20 cellular contexts compared by ENCODE assay signal in genomic region chr20:58778774-58779173, GRCh38.
"Had no signal": no experiment of that assay in that cellular context is flagged by ENCODE, and none has a peak within 500 bp of the region (broad histone marks: within the 10 kb centered on the region; RNA-seq: fewer than 3 reads in every experiment).

No MANE protein-coding gene starts in this region.

- H3K36me3 ChIP-seq: ascending aorta, gastrocnemius medialis, heart left ventricle, left ventricle myocardium inferior, right lobe of liver, thoracic aorta, upper lobe of left lung, WERI-Rb-1 had no signal

- H3K9me3 ChIP-seq: ascending aorta, gastrocnemius medialis, heart left ventricle, left ventricle myocardium inferior, right lobe of liver, thoracic aorta, upper lobe of left lung had no signal

- H3K27ac ChIP-seq: ascending aorta, gastrocnemius medialis, heart left ventricle, left ventricle myocardium inferior, right lobe of liver, thoracic aorta, upper lobe of left lung, WERI-Rb-1 had no signal

- H3K4me3 ChIP-seq: ascending aorta, gastrocnemius medialis, heart left ventricle, left ventricle myocardium inferior, right lobe of liver, thoracic aorta, upper lobe of left lung had no signal

- H3K27me3 ChIP-seq: ascending aorta, right lobe of liver, upper lobe of left lung had no signal

- H3K4me1 ChIP-seq: ascending aorta, gastrocnemius medialis, heart left ventricle, left ventricle myocardium inferior, right lobe of liver, upper lobe of left lung had no signal

- DNase-seq: activated CD4-positive, alpha-beta T cell treated with anti-CD3 and anti-CD28 coated beads for 1 hour; activated CD8-positive, alpha-beta memory T cell treated with anti-CD3 and anti-CD28 coated beads for 24 hours; activated effector memory CD4-positive, alpha-beta T cell treated with anti-CD3 and anti-CD28 coated beads, Interleukin-2, amount 50 U/mL, for 16 hours; activated naive CD4-positive, alpha-beta T cell treated with anti-CD3 and anti-CD28 coated beads, Interleukin-2, amount 50 U/mL, for 16 hours; activated T-cell treated with anti-CD3 and anti-CD28 coated beads, Interleukin-2, amount 50 U/mL, for 72 hours; cerebellar nuclear complex; cortex of kidney; effector CD4-positive, alpha-beta T cell; gastrocnemius medialis; heart left ventricle; left ventricle myocardium inferior; mammary epithelial cell; right lobe of liver; stimulated activated CD4-positive, alpha-beta T cell treated with anti-CD3 and anti-CD28 coated beads, Interleukin-4, amount 100 ng/mL, for 24 hours; stimulated activated naive B cell treated with anti-CD40 and anti-IgM and Interleukin-4, amounts not matched to agents 10 μg/mL and 1 μg/mL and 100 μg/mL, for 72 hours; T-helper 17 cell; upper lobe of left lung; WERI-Rb-1 had no signal
